ENCODE assay signal across 1 cellular context in genomic region chr22:49964493-49965290, GRCh38.
TF ChIP-seq lines count a peak whose summit lies in the region.

No MANE protein-coding gene starts in this region.

TF ChIP-seq in A549, 52 proteins besides CTCF, POLR2A, EP300 and RAD21 (continued from another document):
- TF ChIP-seq EHF (CRISPR knock-in tag; IDR thresholded peaks at IDR 0.05), result no peak
- no peak for TF ChIP-seq HES2 (IDR thresholded peaks at IDR 0.05)
